8 cellular contexts compared by ENCODE assay signal in genomic region chr10:110137142-110137545, GRCh38.
DNase-seq lines count a peak whose midpoint lies in the region; FAIRE-seq and TF ChIP-seq lines count a peak whose summit lies in the region.

No MANE protein-coding gene starts in this region.

- peaks cover 0 to 2% (median 0%) of the 10 kb centered on the region in 3 donors for H3K36me3 ChIP-seq in skeletal muscle tissue (ENCODE audit: control insufficient read depth in 3 of 3, insufficient read depth in 3 of 3, low read length in 3 of 3)

- H3K9me3 Mint-ChIP-seq in brain, result no peaks in the 10 kb centered on the region

- no peaks in the 10 kb centered on the region for H3K9me3 ChIP-seq in skeletal muscle tissue (ENCODE audit: control insufficient read depth in 3 of 3, low read length in 3 of 3)

- H3K27ac Mint-ChIP-seq in brain, result peak overlapping the region in 2 of 5 experiments; percentile 2 to 32

- DNase-seq in COLO829 (ENCODE audit: low spot score) (peak; percentile 56), GM19239 (ENCODE audit: insufficient read length, low spot score) (peak; percentile 28), HPDE6-E6E7 (ENCODE audit: extremely low spot score) (peak; percentile 34), NOMO-1 treated with dmso at 0.1 percent for 144 hours (lab: John Stamatoyannopoulos, UW; ENCODE audit: unreplicated experiment) (peak; percentile 79), iPS DF 4.7 (ENCODE audit: extremely low read depth, low spot score) (peak; percentile 38)
- DNase-seq in activated CD4-positive, alpha-beta T cell treated with anti-CD3 and anti-CD28 coated beads for 4 hours, result no peak

- H3K27me3 Mint-ChIP-seq in brain, result no peaks in the 10 kb centered on the region

- peak overlapping the region; percentile 36 for H3K27ac ChIP-seq in skeletal muscle tissue (ENCODE audit: low read depth, low read length)

- peaks cover 22% of the 10 kb centered on the region for H3K4me1 Mint-ChIP-seq in brain

- H3K36me3 Mint-ChIP-seq in brain, result peaks cover 10% of the 10 kb centered on the region

- H3K9ac ChIP-seq in skeletal muscle tissue (ENCODE audit: low read depth in 1 of 3, low read length in 3 of 3), result no peak overlapping the region

- no peak overlapping the region for H3K4me3 ChIP-seq in skeletal muscle tissue (ENCODE audit: low read length in 3 of 3)

- H3K4me3 Mint-ChIP-seq in brain, result no peak overlapping the region

- TF ChIP-seq CTCF in brain (conservative IDR thresholded peaks at IDR 0.05), result peak; percentile 82 to 86

- H3K27me3 ChIP-seq in skeletal muscle tissue (ENCODE audit: control insufficient read depth in 3 of 3, insufficient read depth in 3 of 3, low read length in 3 of 3), result no peaks in the 10 kb centered on the region

- H3K4me1 ChIP-seq in skeletal muscle tissue (ENCODE audit: control insufficient read depth in 3 of 3, insufficient read depth in 3 of 3, low read length in 3 of 3), result peaks cover 3 to 4% (median 3%) of the 10 kb centered on the region in 3 donors

- FAIRE-seq in GM19239 (lab: Jason Lieb, UNC), result peak; percentile 98

Comparison
In these comparisons a context has a peak if more than half of its experiments do, and no peak if none do; other contexts are left out.
1. DNase-seq: peak in COLO829 (single experiment), GM19239 (single experiment), HPDE6-E6E7 (single experiment), NOMO-1 treated with dmso at 0.1 percent for 144 hours (single experiment) and iPS DF 4.7 (single experiment); none in activated CD4-positive, alpha-beta T cell treated with anti-CD3 and anti-CD28 coated beads for 4 hours (0 of 2).